ENCODE assay signal across 26 cellular contexts in genomic region chr17:9409430-9409829, GRCh38.
DNase-seq lines count a peak whose midpoint lies in the region; ATAC-seq and TF ChIP-seq lines count a peak whose summit lies in the region.
"Had no signal": no experiment of that assay in that cellular context is flagged by ENCODE, and none has a peak within 500 bp of the region (broad histone marks: within the 10 kb centered on the region; RNA-seq: fewer than 3 reads in every experiment).

No MANE protein-coding gene starts in this region.

- no peak for TF ChIP-seq EP300 in esophagus muscularis mucosa (IDR thresholded peaks at IDR 0.05)
- no peak for TF ChIP-seq EP300 in transverse colon (IDR thresholded peaks at IDR 0.05; ENCODE audit: low read depth)

- peaks cover 55% of the 10 kb centered on the region for H3K4me1 Mint-ChIP-seq in nephron
- H3K4me1 Mint-ChIP-seq: activated CD4-positive, alpha-beta T cell treated with anti-CD3 and anti-CD28 coated beads, Interleukin-2, amount 10 ng/mL, durations not matched to agents 7 days and 5 days had no signal

- intact Hi-C loops in left ventricle myocardium superior (cut with micrococcal nuclease) (no loop called here), left ventricle myocardium inferior (cut with micrococcal nuclease) (no loop called here), esophagus muscularis mucosa (cut with DNase I) (no loop called here), uterus (cut with DNase I; ENCODE audit: low total_unique reads) (no loop called here), transverse colon (cut with DNase I; ENCODE audit: low total_unique reads) (no loop called here)

- H3K4me1 ChIP-seq in left ventricle myocardium inferior, result peaks cover 16% of the 10 kb centered on the region
- peaks cover 0 to 22% (median 19%) of the 10 kb centered on the region in 4 donors for H3K4me1 ChIP-seq in esophagus muscularis mucosa
- H3K4me1 ChIP-seq in uterus, result no peaks in the 10 kb centered on the region
- peaks cover 0 to 5% (median 0%) of the 10 kb centered on the region in 4 donors for H3K4me1 ChIP-seq in transverse colon
- H3K4me1 ChIP-seq: A549, BLaER1, Peyer's patch, right atrium auricular region had no signal

- no peaks in the 10 kb centered on the region for H3K9me3 ChIP-seq in left ventricle myocardium inferior (replicated peaks)
- H3K9me3 ChIP-seq in esophagus muscularis mucosa, result no peaks in the 10 kb centered on the region
- no peaks in the 10 kb centered on the region for H3K9me3 ChIP-seq in uterus
- no peaks in the 10 kb centered on the region for H3K9me3 ChIP-seq in transverse colon
- H3K9me3 ChIP-seq: A549, BLaER1, Peyer's patch, right atrium auricular region had no signal

- no peak overlapping the region for H3K4me3 ChIP-seq in left ventricle myocardium inferior
- H3K4me3 ChIP-seq in esophagus muscularis mucosa, result peak overlapping the region in 3 of 4 donors; percentile 0 to 12 (median 6)
- H3K4me3 ChIP-seq in uterus, result no peak overlapping the region
- no peak overlapping the region for H3K4me3 ChIP-seq in transverse colon
- H3K4me3 ChIP-seq: A549, BLaER1, Peyer's patch, right atrium auricular region had no signal

- ATAC-seq in left ventricle myocardium superior, result peak; percentile 57
- ATAC-seq: A549, left lobe of liver, natural killer cell had no signal

- no peak overlapping the region for H3K27ac ChIP-seq in left ventricle myocardium inferior (replicated peaks)
- peak overlapping the region; percentile 1 to 65 (median 30) for H3K27ac ChIP-seq in esophagus muscularis mucosa (replicated peaks in 1 of 4)
- no peak overlapping the region for H3K27ac ChIP-seq in uterus
- no peak overlapping the region for H3K27ac ChIP-seq in transverse colon
- H3K27ac ChIP-seq: A549, BLaER1, Peyer's patch, right atrium auricular region had no signal

- WGBS in esophagus muscularis mucosa, result 36% methylated on average over 6 of the region's 6 CpGs
- WGBS in transverse colon (ENCODE audit: low coverage in 1 of 2), 2 donors, result 74 to 78% methylated on average over 6 of the region's 6 CpGs

- TF ChIP-seq POLR2A in esophagus muscularis mucosa (IDR thresholded peaks at IDR 0.05; ENCODE audit: low read depth) (no peak), uterus (IDR thresholded peaks at IDR 0.05) (no peak), transverse colon (IDR thresholded peaks at IDR 0.05) (no peak)

- in situ Hi-C loops in transverse colon (cut with MboI; ENCODE audit: low pct_ligation_motif_present in 1 of 4, low pct_unique_long_range_greater_than_20kb in 1 of 4, low sequenced_read_pairs in 3 of 4), result no loop called here

- DNase-seq in left ventricle myocardium superior, result no peak
- no peak for DNase-seq in left ventricle myocardium inferior
- DNase-seq in esophagus muscularis mucosa (ENCODE audit: extremely low spot score), result no peak
- DNase-seq in NCI-H2107 treated with DMSO at 0.1 percent for 48 hours (lab: John Stamatoyannopoulos, UW; ENCODE audit: unreplicated experiment), result no peak
- no peak for DNase-seq in NCI-H510A (lab: John Stamatoyannopoulos, UW)
- no peak for DNase-seq in uterus
- no peak for DNase-seq in transverse colon
- DNase-seq: activated CD4-positive, alpha-beta T cell treated with anti-CD3 and anti-CD28 coated beads, Interleukin-2, amount 10 ng/mL, durations not matched to agents 7 days and 5 days; activated naive CD4-positive, alpha-beta T cell treated with anti-CD3 and anti-CD28 coated beads, Interleukin-2, amount 50 U/mL, for 16 hours; COR-L47; DND-41; KG1; midbrain; natural killer cell; NCI-H1436 treated with DMSO at 0.1 percent for 48 hours; NCI-H524; Peyer's patch; stimulated activated CD4-positive, alpha-beta T cell treated with anti-CD3 and anti-CD28 coated beads, Interleukin-4, amount 100 ng/mL, for 4 hours; stimulated activated naive CD4-positive, alpha-beta T cell had no signal

- H3K27me3 ChIP-seq in left ventricle myocardium inferior (ENCODE audit: low read depth) (no peaks in the 10 kb centered on the region), esophagus muscularis mucosa (no peaks in the 10 kb centered on the region), uterus (no peaks in the 10 kb centered on the region), transverse colon (no peaks in the 10 kb centered on the region)
- H3K27me3 ChIP-seq: BLaER1, Peyer's patch, right atrium auricular region had no signal

- no peak for TF ChIP-seq CTCF in left ventricle myocardium inferior (IDR thresholded peaks at IDR 0.05; ENCODE audit: borderline replicate concordance)
- TF ChIP-seq CTCF in esophagus muscularis mucosa (IDR thresholded peaks at IDR 0.05), result no peak
- no peak for TF ChIP-seq CTCF in nephron (IDR thresholded peaks at IDR 0.05; ENCODE audit: unreplicated experiment in 3 of 3)
- TF ChIP-seq CTCF in uterus (IDR thresholded peaks at IDR 0.05), result no peak
- no peak for TF ChIP-seq CTCF in transverse colon (IDR thresholded peaks at IDR 0.05)

- H3K27me3 Mint-ChIP-seq in nephron (ENCODE audit: low read depth), result no peaks in the 10 kb centered on the region
- H3K27me3 Mint-ChIP-seq: activated CD4-positive, alpha-beta T cell treated with anti-CD3 and anti-CD28 coated beads, Interleukin-2, amount 10 ng/mL, durations not matched to agents 7 days and 5 days; dendritic cell treated with granulocyte-macrophage colony-stimulating factor and Interleukin-4, amounts not matched to agents 40 ng/mL and 50 ng/mL, for 4 days had no signal

- no peaks in the 10 kb centered on the region for H3K9me3 Mint-ChIP-seq in nephron
- H3K9me3 Mint-ChIP-seq: activated CD4-positive, alpha-beta T cell treated with anti-CD3 and anti-CD28 coated beads, Interleukin-2, amount 10 ng/mL, durations not matched to agents 7 days and 5 days; dendritic cell treated with granulocyte-macrophage colony-stimulating factor and Interleukin-4, amounts not matched to agents 40 ng/mL and 50 ng/mL, for 4 days; T-helper 2 cell treated with Interferon-gamma antibody and Interleukin-4, amounts not matched to agents 5 μg/mL and 100 μg/mL, for 36 hours had no signal

- H3K36me3 Mint-ChIP-seq in nephron (ENCODE audit: low read depth), result peaks cover 5% of the 10 kb centered on the region
- H3K36me3 Mint-ChIP-seq: natural killer cell had no signal

- peak overlapping the region; percentile 43 to 55 (median 53) for H3K27ac Mint-ChIP-seq in nephron
- H3K27ac Mint-ChIP-seq: activated CD4-positive, alpha-beta T cell treated with anti-CD3 and anti-CD28 coated beads, Interleukin-2, amount 10 ng/mL, durations not matched to agents 7 days and 5 days; dendritic cell treated with granulocyte-macrophage colony-stimulating factor and Interleukin-4, amounts not matched to agents 40 ng/mL and 50 ng/mL, for 4 days; natural killer cell; T-helper 2 cell treated with Interferon-gamma antibody and Interleukin-4, amounts not matched to agents 5 μg/mL and 100 μg/mL, for 36 hours had no signal

- peak overlapping the region in 1 of 3 experiments; percentile 42 for H3K4me3 Mint-ChIP-seq in nephron
- H3K4me3 Mint-ChIP-seq: activated CD4-positive, alpha-beta T cell treated with anti-CD3 and anti-CD28 coated beads, Interleukin-2, amount 10 ng/mL, durations not matched to agents 7 days and 5 days; dendritic cell treated with granulocyte-macrophage colony-stimulating factor and Interleukin-4, amounts not matched to agents 40 ng/mL and 50 ng/mL, for 4 days; natural killer cell; T-helper 2 cell treated with Interferon-gamma antibody and Interleukin-4, amounts not matched to agents 5 μg/mL and 100 μg/mL, for 36 hours had no signal

- H3K36me3 ChIP-seq in left ventricle myocardium inferior, result no peaks in the 10 kb centered on the region
- no peaks in the 10 kb centered on the region for H3K36me3 ChIP-seq in esophagus muscularis mucosa
- H3K36me3 ChIP-seq in uterus, result no peaks in the 10 kb centered on the region
- H3K36me3 ChIP-seq in transverse colon, result no peaks in the 10 kb centered on the region
- H3K36me3 ChIP-seq: Peyer's patch, right atrium auricular region had no signal

Comparison
In these comparisons a context has a peak if more than half of its experiments do, and no peak if none do; other contexts are left out.
1. H3K27ac ChIP-seq: peak in esophagus muscularis mucosa (4 of 4); none in left ventricle myocardium inferior (single experiment), uterus (0 of 2) and transverse colon (0 of 4).
2. H3K4me3 ChIP-seq: peak in esophagus muscularis mucosa (3 of 4); none in left ventricle myocardium inferior (single experiment), uterus (0 of 2) and transverse colon (0 of 4).